8 cellular contexts compared by ENCODE assay signal in the genomic region with DNA sequence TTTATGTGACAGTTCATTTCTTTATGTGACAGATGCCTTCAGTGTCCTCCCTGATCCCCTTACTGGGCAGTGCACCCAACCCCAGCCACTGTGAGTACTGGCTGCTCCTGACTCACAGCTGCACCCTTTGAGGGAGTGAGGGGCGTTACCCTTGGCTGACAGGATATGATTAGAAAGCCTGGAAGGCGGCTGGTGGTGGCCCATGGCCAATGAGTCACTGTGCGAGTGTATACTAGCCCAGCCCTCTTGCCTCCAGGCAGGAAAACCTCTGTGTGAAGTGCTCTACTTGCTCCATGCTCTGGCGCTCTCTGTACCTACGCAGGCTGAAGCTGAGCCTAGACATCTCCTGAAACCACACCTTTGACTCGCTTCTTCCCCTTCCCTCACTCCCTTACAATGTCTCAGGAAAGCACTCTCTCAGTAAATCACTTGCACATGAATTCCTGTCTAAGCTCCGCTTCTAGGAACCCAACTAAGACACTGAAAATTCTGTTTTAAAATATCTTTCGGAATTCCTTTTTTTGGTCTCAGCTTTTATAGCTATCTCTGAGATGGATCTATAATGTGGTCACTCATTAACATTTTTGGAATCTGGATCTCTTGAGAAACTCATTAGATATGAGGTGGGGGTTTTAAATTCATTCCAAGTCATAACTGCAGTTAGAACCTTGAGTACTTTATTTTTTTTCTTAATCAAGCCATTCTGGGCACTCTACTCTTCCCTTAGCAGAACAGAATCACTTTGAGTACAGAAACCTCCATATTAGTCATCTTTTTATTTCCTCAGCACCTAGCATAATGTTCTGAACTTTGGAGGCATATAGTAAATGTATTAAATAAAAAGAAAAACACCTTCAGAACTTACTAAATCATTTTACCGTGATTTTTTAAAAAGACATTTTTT. TPM values are rescaled to one million over a fixed set of nuclear protein-coding genes. Genes with fewer than 3 reads are reported as not detected.
DNase-seq lines count a peak whose midpoint lies in the region; ATAC-seq, FAIRE-seq and TF ChIP-seq lines count a peak whose summit lies in the region.

No MANE protein-coding gene starts in this region.

- ATAC-seq in activated naive CD4-positive, alpha-beta T cell treated with anti-CD3 and anti-CD28 coated beads, Interleukin-2, amount 50 U/mL, for 72 hours: peak; percentile 97 to 99
- ATAC-seq in lung (ENCODE audit: insufficient read depth, low FRiP score) (peak; percentile 97), HG02588 (IDR thresholded peaks at IDR 0.05; ENCODE audit: unreplicated experiment) (no peak), HG02870 (IDR thresholded peaks at IDR 0.05; ENCODE audit: unreplicated experiment) (no peak)

- H3K27ac Mint-ChIP-seq in activated naive CD4-positive, alpha-beta T cell treated with anti-CD3 and anti-CD28 coated beads, Interleukin-2, amount 50 U/mL, for 72 hours: no peak overlapping the region

- no peaks in the 10 kb centered on the region for H3K36me3 ChIP-seq in colonic mucosa
- no peaks in the 10 kb centered on the region for H3K36me3 ChIP-seq in lung (ENCODE audit: control insufficient read depth in 2 of 2, insufficient read depth in 2 of 2, low read length in 2 of 2)

- no peaks in the 10 kb centered on the region for H3K27me3 ChIP-seq in colonic mucosa
- no peaks in the 10 kb centered on the region for H3K27me3 ChIP-seq in lung (ENCODE audit: control insufficient read depth, insufficient read depth)

- peak; percentile 17 for FAIRE-seq in urothelium cell line (lab: Jason Lieb, UNC)

- H3K4me1 ChIP-seq in colonic mucosa: no peaks in the 10 kb centered on the region
- no peaks in the 10 kb centered on the region for H3K4me1 ChIP-seq in lung (ENCODE audit: control insufficient read depth in 2 of 2, insufficient read depth in 2 of 2, low read length in 2 of 2)

- H3K9me3 Mint-ChIP-seq in activated naive CD4-positive, alpha-beta T cell treated with anti-CD3 and anti-CD28 coated beads, Interleukin-2, amount 50 U/mL, for 72 hours: no peaks in the 10 kb centered on the region

- H3K27ac ChIP-seq in colonic mucosa: no peak overlapping the region
- no peak overlapping the region for H3K27ac ChIP-seq in lung (ENCODE audit: low read depth in 1 of 2, low read length in 1 of 2)

- intact Hi-C loops in colonic mucosa (cut with DNase I): loop anchor here (10.0 kb wide), 1 partner anchor 134 kb away; the partner anchor contains the start of gene FMNL2

- H3K9ac ChIP-seq in colonic mucosa (ENCODE audit: low read depth in 2 of 2, low read length in 2 of 2): no peak overlapping the region

- 61 to 83% methylated on average over 9 of the region's 9 CpGs for WGBS in lung, 2 donors

- TF ChIP-seq CTCF in colonic mucosa (IDR thresholded peaks at IDR 0.05) (no peak), lung (IDR thresholded peaks at IDR 0.05; ENCODE audit: control extremely low read depth, extremely low read depth) (no peak)

- no peaks in the 10 kb centered on the region for H3K36me3 Mint-ChIP-seq in activated naive CD4-positive, alpha-beta T cell treated with anti-CD3 and anti-CD28 coated beads, Interleukin-2, amount 50 U/mL, for 72 hours

- H3K4me3 ChIP-seq in colonic mucosa: no peak overlapping the region
- H3K4me3 ChIP-seq in lung: no peak overlapping the region

- H3K9me3 ChIP-seq in colonic mucosa (no peaks in the 10 kb centered on the region), lung (ENCODE audit: control insufficient read depth in 2 of 2, insufficient read depth in 1 of 2, low read length in 1 of 2) (no peaks in the 10 kb centered on the region)

- DNase-seq in activated naive CD4-positive, alpha-beta T cell treated with anti-CD3 and anti-CD28 coated beads, Interleukin-2, amount 50 U/mL, for 72 hours (ENCODE audit: low spot score in 2 of 2): peak; percentile 48 to 63
- DNase-seq in activated naive CD4-positive, alpha-beta T cell (lab: John Stamatoyannopoulos, UW): no peak
- DNase-seq in NCI-H69 (lab: John Stamatoyannopoulos, UW) (peak; percentile 86), colonic mucosa (peak; percentile 86), lung (ENCODE audit: low spot score) (peak; percentile 77), urothelium cell line (ENCODE audit: low spot score) (peak; percentile 92)

RNA-seq across cellular contexts. Expression of gene STAM2, which starts 25.3 kb away (rescaled TPM):
- total RNA-seq in activated naive CD4-positive, alpha-beta T cell treated with anti-CD3 and anti-CD28 coated beads, Interleukin-2, amount 50 U/mL, for 72 hours: 10 to 100 TPM; 12.2 to 13.3 TPM
- total RNA-seq in colonic mucosa: 10 to 100 TPM; 30.6 to 42.0 TPM
- 10 to 100 TPM; 37.2 to 62.1 TPM for total RNA-seq in lung
- polyA plus RNA-seq in lung: 10 to 100 TPM in 1 of 2 donors, 1 to 10 TPM in 1; 8.0 to 11.0 TPM

Comparison
In these comparisons a context has a peak if more than half of its experiments do, and no peak if none do; other contexts are left out.
1. DNase-seq: peak in activated naive CD4-positive, alpha-beta T cell treated with anti-CD3 and anti-CD28 coated beads, Interleukin-2, amount 50 U/mL, for 72 hours (2 of 2), NCI-H69 (single experiment), colonic mucosa (single experiment), lung (single experiment) and urothelium cell line (single experiment); none in activated naive CD4-positive, alpha-beta T cell (0 of 4).
2. ATAC-seq: peak in activated naive CD4-positive, alpha-beta T cell treated with anti-CD3 and anti-CD28 coated beads, Interleukin-2, amount 50 U/mL, for 72 hours (2 of 2) and lung (single experiment); none in HG02588 (single experiment) and HG02870 (single experiment).